In genomic region chr6:1607236-1607556, GRCh38 we compare ENCODE assay signal across 12 cellular contexts. TPM values are rescaled to one million over a fixed set of nuclear protein-coding genes. Genes with fewer than 3 reads are reported as not detected.
A peak's percentile ranks its signal among the peaks of the same experiment; 100 is the strongest.
DNase-seq lines count a peak whose midpoint lies in the region; ATAC-seq and TF ChIP-seq lines count a peak whose summit lies in the region.
"Had no signal": no experiment of that assay in that cellular context is flagged by ENCODE, and none has a peak within 500 bp of the region (broad histone marks: within the 10 kb centered on the region; RNA-seq: fewer than 3 reads in every experiment).

No MANE protein-coding gene starts in this region.

- peaks cover 6% of the 10 kb centered on the region for H3K36me3 ChIP-seq in OCI-LY3 (replicated peaks; ENCODE audit: low read depth, low read length)
- H3K36me3 ChIP-seq in parathyroid adenoma (ENCODE audit: control insufficient read depth, insufficient read depth, low read length), result no peaks in the 10 kb centered on the region

- peaks cover 21% of the 10 kb centered on the region for H3K4me1 Mint-ChIP-seq in T-helper 1 cell treated with Interleukin-12 subunit alpha and Interleukin-12 subunit beta and Interleukin-4 antibody, amounts not matched to agents 30 μg/mL and 1 μg/mL, for 36 hours (ENCODE audit: low read depth)

- peaks cover 70% of the 10 kb centered on the region for H3K27me3 Mint-ChIP-seq in T-helper 1 cell treated with Interleukin-12 subunit alpha and Interleukin-12 subunit beta and Interleukin-4 antibody, amounts not matched to agents 30 μg/mL and 1 μg/mL, for 36 hours (ENCODE audit: low read depth)

- no peaks in the 10 kb centered on the region for H3K9me3 ChIP-seq in OCI-LY3 (ENCODE audit: insufficient read depth, low read length)
- H3K9me3 ChIP-seq in parathyroid adenoma (ENCODE audit: control insufficient read depth, low read length), result no peaks in the 10 kb centered on the region
- H3K9me3 ChIP-seq: testis had no signal

- H2AFZ ChIP-seq in OCI-LY3 (ENCODE audit: low read depth, low read length), result peak overlapping the region; percentile 52
- H2AFZ ChIP-seq in parathyroid adenoma, result no peak overlapping the region

- H3K4me1 ChIP-seq in OCI-LY3 (ENCODE audit: low read length), result peaks cover 29% of the 10 kb centered on the region
- H3K4me1 ChIP-seq in parathyroid adenoma, result no peaks in the 10 kb centered on the region

- no peak for DNase-seq in T-helper 1 cell
- DNase-seq in epithelial cell of proximal tubule (ENCODE audit: low read depth), result no peak
- DNase-seq in NCI-H774 (lab: John Stamatoyannopoulos, UW), result no peak
- DNase-seq in effector CD8-positive, alpha-beta T cell (lab: John Stamatoyannopoulos, UW), result no peak
- DNase-seq: hypothalamus; NCI-H2227 treated with DMSO at 0.1 percent for 48 hours; stimulated activated CD4-positive, alpha-beta T cell treated with anti-CD3 and anti-CD28 coated beads, Interleukin-4, amount 100 ng/mL, for 1 hour; testis had no signal

- H3K79me2 ChIP-seq in OCI-LY3 (ENCODE audit: low read length) (peaks cover 20% of the 10 kb centered on the region), parathyroid adenoma (no peaks in the 10 kb centered on the region)

- H3K9ac ChIP-seq in OCI-LY3 (ENCODE audit: low read length) (peak overlapping the region; percentile 96), parathyroid adenoma (no peak overlapping the region)

- H3K27ac Mint-ChIP-seq in T-helper 1 cell treated with Interleukin-12 subunit alpha and Interleukin-12 subunit beta and Interleukin-4 antibody, amounts not matched to agents 30 μg/mL and 1 μg/mL, for 36 hours, result peak overlapping the region; percentile 74

- TF ChIP-seq CTCF in OCI-LY3 (IDR thresholded peaks at IDR 0.05; ENCODE audit: low read depth, low read length) (no peak), epithelial cell of proximal tubule (conservative IDR thresholded peaks at IDR 0.05; ENCODE audit: low read depth, low read length) (no peak), parathyroid adenoma (IDR thresholded peaks at IDR 0.05) (no peak)

- peaks cover 4% of the 10 kb centered on the region for H3K36me3 Mint-ChIP-seq in T-helper 1 cell treated with Interleukin-12 subunit alpha and Interleukin-12 subunit beta and Interleukin-4 antibody, amounts not matched to agents 30 μg/mL and 1 μg/mL, for 36 hours (ENCODE audit: low read depth)

- no peaks in the 10 kb centered on the region for H3K9me3 Mint-ChIP-seq in T-helper 1 cell treated with Interleukin-12 subunit alpha and Interleukin-12 subunit beta and Interleukin-4 antibody, amounts not matched to agents 30 μg/mL and 1 μg/mL, for 36 hours

- H4K20me1 ChIP-seq in OCI-LY3 (ENCODE audit: insufficient read depth, low read length), result no peaks in the 10 kb centered on the region

- H3K4me3 Mint-ChIP-seq in T-helper 1 cell treated with Interleukin-12 subunit alpha and Interleukin-12 subunit beta and Interleukin-4 antibody, amounts not matched to agents 30 μg/mL and 1 μg/mL, for 36 hours, result peak overlapping the region; percentile 38

- H3K4me3 ChIP-seq in OCI-LY3 (ENCODE audit: low read length) (peak overlapping the region; percentile 98), epithelial cell of proximal tubule (ENCODE audit: low read depth, low read length) (peak overlapping the region; percentile 63), parathyroid adenoma (ENCODE audit: low read depth, low read length) (no peak overlapping the region)
- H3K4me3 ChIP-seq: testis had no signal

- H3K4me2 ChIP-seq in OCI-LY3 (ENCODE audit: low read length) (peak overlapping the region; percentile 99), parathyroid adenoma (ENCODE audit: low read length) (peak overlapping the region; percentile 12)

- no peak for ATAC-seq in GM18907 (IDR thresholded peaks at IDR 0.05; ENCODE audit: unreplicated experiment)

- H3K27ac ChIP-seq in OCI-LY3 (ENCODE audit: low read length) (no peak overlapping the region), parathyroid adenoma (no peak overlapping the region)
- H3K27ac ChIP-seq: testis had no signal

- H3K27me3 ChIP-seq in OCI-LY3 (ENCODE audit: low read depth, low read length) (no peaks in the 10 kb centered on the region), parathyroid adenoma (ENCODE audit: control insufficient read depth, insufficient read depth, low read length) (peaks cover 23% of the 10 kb centered on the region)
- H3K27me3 ChIP-seq: testis had no signal

RNA-seq across cellular contexts. Expression of gene FOXC1, which starts 2.5 kb away (rescaled TPM):
- 18.6 and 27.7 TPM in 2 replicates for total RNA-seq in epithelial cell of proximal tubule
